ENCODE assay signal across 28 cellular contexts in the genomic region with DNA sequence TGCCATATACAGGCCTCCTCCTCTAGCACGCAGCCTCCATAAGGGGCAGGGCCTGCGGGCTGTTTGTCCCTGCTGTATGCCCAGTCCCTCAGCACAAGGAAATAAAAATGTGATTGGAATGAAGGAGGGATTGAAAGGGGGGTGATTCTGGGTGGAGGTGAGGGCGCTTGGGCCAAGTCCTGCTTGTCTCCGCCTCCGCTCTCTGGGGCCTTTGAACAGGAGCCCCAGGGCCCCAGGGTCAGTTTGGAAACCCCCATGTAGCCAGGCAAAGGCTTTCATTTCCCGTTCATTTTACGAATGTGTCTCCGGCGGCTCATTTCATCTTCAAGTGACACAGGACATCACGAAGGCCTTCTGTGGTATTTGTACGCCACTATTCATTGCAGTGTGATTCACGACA. TPM values are rescaled to one million over a fixed set of nuclear protein-coding genes. Genes with fewer than 3 reads are reported as not detected.
DNase-seq lines count a peak whose midpoint lies in the region; ATAC-seq and TF ChIP-seq lines count a peak whose summit lies in the region.
"Had no signal": no experiment of that assay in that cellular context is flagged by ENCODE, and none has a peak within 500 bp of the region (broad histone marks: within the 10 kb centered on the region; RNA-seq: fewer than 3 reads in every experiment).

No MANE protein-coding gene starts in this region.

- H3K36me3 Mint-ChIP-seq in activated CD8-positive, alpha-beta T cell treated with anti-CD3 and anti-CD28 coated beads, Interleukin-2, amount 10 ng/mL, durations not matched to agents 7 days and 5 days (ENCODE audit: low read depth) = no peaks in the 10 kb centered on the region
- H3K36me3 Mint-ChIP-seq in activated CD8-positive, alpha-beta T cell treated with anti-CD3 and anti-CD28 coated beads for 36 hours (ENCODE audit: low read depth) = no peaks in the 10 kb centered on the region
- no peaks in the 10 kb centered on the region for H3K36me3 Mint-ChIP-seq in activated B cell treated with CpG ODN at 0.5 μM for 24 hours (ENCODE audit: low read depth)
- H3K36me3 Mint-ChIP-seq: natural killer cell treated with Interleukin-12 subunit alpha and Interleukin-12 subunit beta and Interleukin-15 and Interleukin-18, amount 100 ng/mL, for 72 hours had no signal

- no peak overlapping the region for H3K27ac Mint-ChIP-seq in activated CD8-positive, alpha-beta T cell treated with anti-CD3 and anti-CD28 coated beads, Interleukin-2, amount 10 ng/mL, durations not matched to agents 7 days and 5 days
- H3K27ac Mint-ChIP-seq in activated CD8-positive, alpha-beta T cell treated with anti-CD3 and anti-CD28 coated beads for 36 hours = no peak overlapping the region
- peak overlapping the region; percentile 10 for H3K27ac Mint-ChIP-seq in activated B cell treated with CpG ODN at 0.5 μM for 24 hours
- H3K27ac Mint-ChIP-seq: natural killer cell treated with Interleukin-12 subunit alpha and Interleukin-12 subunit beta and Interleukin-15 and Interleukin-18, amount 100 ng/mL, for 72 hours had no signal

- H3K27ac ChIP-seq in lower lobe of right lung (no peak overlapping the region), vagina (no peak overlapping the region), upper lobe of right lung (no peak overlapping the region)
- H3K27ac ChIP-seq: foreskin keratinocyte, HL-60, ovary, SK-N-MC, thoracic aorta had no signal

- intact Hi-C loops in activated CD8-positive, alpha-beta T cell treated with anti-CD3 and anti-CD28 coated beads for 36 hours (cut with micrococcal nuclease) = no loop called here
- intact Hi-C loops in activated B cell treated with CpG ODN at 0.5 μM for 24 hours (cut with micrococcal nuclease) = loop anchor here (10.0 kb wide), 1 partner anchor 48 kb away; no protein-coding TSS in a partner anchor
- intact Hi-C loops in lower lobe of right lung (cut with DNase I) = loop anchor here (10.0 kb wide), 1 partner anchor 108 kb away; no protein-coding TSS in a partner anchor
- intact Hi-C loops in vagina (cut with DNase I) = no loop called here
- intact Hi-C loops in upper lobe of right lung (cut with DNase I) = no loop called here

- no peaks in the 10 kb centered on the region for H3K4me1 ChIP-seq in lower lobe of right lung
- no peaks in the 10 kb centered on the region for H3K4me1 ChIP-seq in vagina
- no peaks in the 10 kb centered on the region for H3K4me1 ChIP-seq in upper lobe of right lung
- H3K4me1 ChIP-seq: foreskin keratinocyte had no signal

- no peak for TF ChIP-seq CTCF in activated CD8-positive, alpha-beta T cell treated with anti-CD3 and anti-CD28 coated beads for 36 hours (IDR thresholded peaks at IDR 0.05)
- no peak for TF ChIP-seq CTCF in activated B cell treated with CpG ODN at 0.5 μM for 24 hours (IDR thresholded peaks at IDR 0.05)
- TF ChIP-seq CTCF in lower lobe of right lung (IDR thresholded peaks at IDR 0.05) = no peak
- no peak for TF ChIP-seq CTCF in vagina (IDR thresholded peaks at IDR 0.05)
- TF ChIP-seq CTCF in upper lobe of right lung (IDR thresholded peaks at IDR 0.05) = no peak

- H3K4me1 Mint-ChIP-seq in activated CD8-positive, alpha-beta T cell treated with anti-CD3 and anti-CD28 coated beads, Interleukin-2, amount 10 ng/mL, durations not matched to agents 7 days and 5 days (ENCODE audit: low read depth) = peaks cover 25% of the 10 kb centered on the region
- H3K4me1 Mint-ChIP-seq in activated CD8-positive, alpha-beta T cell treated with anti-CD3 and anti-CD28 coated beads for 36 hours (ENCODE audit: low read depth) = peaks cover 9% of the 10 kb centered on the region
- peaks cover 61% of the 10 kb centered on the region for H3K4me1 Mint-ChIP-seq in activated B cell treated with CpG ODN at 0.5 μM for 24 hours

- H3K36me3 ChIP-seq in lower lobe of right lung (no peaks in the 10 kb centered on the region), vagina (no peaks in the 10 kb centered on the region), upper lobe of right lung (no peaks in the 10 kb centered on the region)
- H3K36me3 ChIP-seq: ovary, thoracic aorta had no signal

- peak; percentile 15 for DNase-seq in activated CD8-positive, alpha-beta T cell treated with anti-CD3 and anti-CD28 coated beads, Interleukin-2, amount 10 ng/mL, durations not matched to agents 7 days and 5 days
- DNase-seq in activated CD8-positive, alpha-beta T cell treated with anti-CD3 and anti-CD28 coated beads for 36 hours = no peak
- DNase-seq in activated B cell treated with CpG ODN at 0.5 μM for 24 hours (no peak), lower lobe of right lung (peak; percentile 14), vagina (ENCODE audit: extremely low spot score in 2 of 2) (peak; percentile 49 to 54), OCI-M2 (lab: John Stamatoyannopoulos, UW; ENCODE audit: unreplicated experiment) (no peak), upper lobe of right lung (no peak), amygdala (lab: John Stamatoyannopoulos, UW) (no peak)
- DNase-seq: 8988T; activated CD4-positive, alpha-beta T cell treated with anti-CD3 and anti-CD28 coated beads for 48 hours; activated gamma-delta T cell treated with Interleukin-2 at 50 U/mL for 16 hours; effector memory CD4-positive, alpha-beta T cell; foreskin keratinocyte; GDM1; hippocampal formation; left ventricle myocardium superior; NCI-H2081; NCI-H345; NCI-H82; ovary; stimulated activated CD4-positive, alpha-beta T cell treated with anti-CD3 and anti-CD28 coated beads, Interleukin-2, amount 100 ng/mL, for 48 hours; stimulated activated naive CD4-positive, alpha-beta T cell treated with Interleukin-2 at 50 U/mL for 16 hours had no signal

- H3K27me3 Mint-ChIP-seq in activated CD8-positive, alpha-beta T cell treated with anti-CD3 and anti-CD28 coated beads, Interleukin-2, amount 10 ng/mL, durations not matched to agents 7 days and 5 days (ENCODE audit: low read depth) = peaks cover 13% of the 10 kb centered on the region
- H3K27me3 Mint-ChIP-seq in activated CD8-positive, alpha-beta T cell treated with anti-CD3 and anti-CD28 coated beads for 36 hours = peaks cover 5% of the 10 kb centered on the region
- no peaks in the 10 kb centered on the region for H3K27me3 Mint-ChIP-seq in activated B cell treated with CpG ODN at 0.5 μM for 24 hours

- no peak overlapping the region for H3K4me3 ChIP-seq in lower lobe of right lung
- H3K4me3 ChIP-seq in vagina = no peak overlapping the region
- H3K4me3 ChIP-seq in upper lobe of right lung = no peak overlapping the region
- H3K4me3 ChIP-seq: ovary, SK-N-MC, thoracic aorta had no signal

- H3K9me3 Mint-ChIP-seq in activated CD8-positive, alpha-beta T cell treated with anti-CD3 and anti-CD28 coated beads, Interleukin-2, amount 10 ng/mL, durations not matched to agents 7 days and 5 days (ENCODE audit: insufficient read depth) = no peaks in the 10 kb centered on the region
- no peaks in the 10 kb centered on the region for H3K9me3 Mint-ChIP-seq in activated CD8-positive, alpha-beta T cell treated with anti-CD3 and anti-CD28 coated beads for 36 hours
- no peaks in the 10 kb centered on the region for H3K9me3 Mint-ChIP-seq in activated B cell treated with CpG ODN at 0.5 μM for 24 hours
- H3K9me3 Mint-ChIP-seq: natural killer cell treated with Interleukin-12 subunit alpha and Interleukin-12 subunit beta and Interleukin-15 and Interleukin-18, amount 100 ng/mL, for 72 hours had no signal

- H3K27me3 ChIP-seq in lower lobe of right lung (ENCODE audit: low read depth) = peaks cover 13% of the 10 kb centered on the region
- no peaks in the 10 kb centered on the region for H3K27me3 ChIP-seq in vagina
- peaks cover 4% of the 10 kb centered on the region for H3K27me3 ChIP-seq in upper lobe of right lung
- H3K27me3 ChIP-seq: ovary had no signal

- no peak overlapping the region for H3K4me3 Mint-ChIP-seq in activated CD8-positive, alpha-beta T cell treated with anti-CD3 and anti-CD28 coated beads, Interleukin-2, amount 10 ng/mL, durations not matched to agents 7 days and 5 days
- H3K4me3 Mint-ChIP-seq in activated CD8-positive, alpha-beta T cell treated with anti-CD3 and anti-CD28 coated beads for 36 hours = no peak overlapping the region
- no peak overlapping the region for H3K4me3 Mint-ChIP-seq in activated B cell treated with CpG ODN at 0.5 μM for 24 hours
- H3K4me3 Mint-ChIP-seq: natural killer cell treated with Interleukin-12 subunit alpha and Interleukin-12 subunit beta and Interleukin-15 and Interleukin-18, amount 100 ng/mL, for 72 hours had no signal

- TF ChIP-seq POLR2A in vagina (IDR thresholded peaks at IDR 0.05) = no peak

- ATAC-seq in activated CD8-positive, alpha-beta T cell treated with anti-CD3 and anti-CD28 coated beads, Interleukin-2, amount 10 ng/mL, durations not matched to agents 7 days and 5 days = no peak
- ATAC-seq in activated CD8-positive, alpha-beta T cell treated with anti-CD3 and anti-CD28 coated beads for 36 hours = no peak
- ATAC-seq in activated B cell treated with CpG ODN at 0.5 μM for 24 hours (ENCODE audit: low read depth) (peak; percentile 11), lower lobe of right lung (no peak), upper lobe of right lung (no peak)
- ATAC-seq: esophagus mucosa, foreskin keratinocyte, left ventricle myocardium superior had no signal

- POLR2A ChIA-PET in activated CD8-positive, alpha-beta T cell treated with anti-CD3 and anti-CD28 coated beads, Interleukin-2, amount 10 ng/mL, durations not matched to agents 7 days and 5 days (lab: Charles Lee) = no interaction called here
- POLR2A ChIA-PET in activated CD8-positive, alpha-beta T cell treated with anti-CD3 and anti-CD28 coated beads for 36 hours (lab: Charles Lee) = no interaction called here
- POLR2A ChIA-PET in activated B cell treated with CpG ODN at 0.5 μM for 24 hours (lab: Charles Lee) = interaction anchor here (2.3 kb wide), 1 partner anchor 10 kb away, joined by 13 read pairs; no protein-coding TSS in a partner anchor

- CTCF ChIA-PET in activated CD8-positive, alpha-beta T cell treated with anti-CD3 and anti-CD28 coated beads, Interleukin-2, amount 10 ng/mL, durations not matched to agents 7 days and 5 days (lab: Charles Lee) = no interaction called here
- CTCF ChIA-PET in activated CD8-positive, alpha-beta T cell treated with anti-CD3 and anti-CD28 coated beads for 36 hours (lab: Charles Lee) = interaction anchor here (0.7 to 5.8 kb wide), 2 partner anchors 17 to 30 kb away, joined by 3 to 23 read pairs; no protein-coding TSS in a partner anchor
- CTCF ChIA-PET in activated B cell treated with CpG ODN at 0.5 μM for 24 hours (lab: Charles Lee) = interaction anchor here (2.2 kb wide), 1 partner anchor 17 kb away, joined by 18 read pairs; no protein-coding TSS in a partner anchor

- H3K9me3 ChIP-seq in lower lobe of right lung (no peaks in the 10 kb centered on the region), vagina (no peaks in the 10 kb centered on the region), upper lobe of right lung (no peaks in the 10 kb centered on the region)
- H3K9me3 ChIP-seq: ovary, thoracic aorta had no signal

RNA-seq across cellular contexts. Expression of a gene that starts 4.5 kb away (rescaled TPM):
- total RNA-seq in activated CD8-positive, alpha-beta T cell treated with anti-CD3 and anti-CD28 coated beads, Interleukin-2, amount 10 ng/mL, durations not matched to agents 7 days and 5 days = 1 to 10 TPM; 6.8 to 7.0 TPM
- 1 to 10 TPM; 4.2 to 4.3 TPM for total RNA-seq in activated CD8-positive, alpha-beta T cell treated with anti-CD3 and anti-CD28 coated beads for 36 hours
- total RNA-seq in activated B cell treated with CpG ODN at 0.5 μM for 24 hours = 2.1 and 2.8 TPM in 2 replicates
- total RNA-seq in lower lobe of right lung = 7.0 TPM
- total RNA-seq in vagina = 2.2 TPM
- total RNA-seq in upper lobe of right lung = 5.5 TPM
- total RNA-seq: LHCN-M2 had no signal

Comparison
In these comparisons a context has a peak if more than half of its experiments do, and no peak if none do; other contexts are left out.
1. DNase-seq: peak in activated CD8-positive, alpha-beta T cell treated with anti-CD3 and anti-CD28 coated beads, Interleukin-2, amount 10 ng/mL, durations not matched to agents 7 days and 5 days (single experiment), lower lobe of right lung (single experiment) and vagina (2 of 2); none in activated CD8-positive, alpha-beta T cell treated with anti-CD3 and anti-CD28 coated beads for 36 hours (single experiment), activated B cell treated with CpG ODN at 0.5 μM for 24 hours (single experiment), OCI-M2 (single experiment), upper lobe of right lung (single experiment) and amygdala (0 of 56).
2. intact Hi-C loops: an anchor here in activated B cell treated with CpG ODN at 0.5 μM for 24 hours (10.0 kb wide) and lower lobe of right lung (10.0 kb wide); none called in activated CD8-positive, alpha-beta T cell treated with anti-CD3 and anti-CD28 coated beads for 36 hours, vagina and upper lobe of right lung.